In the genomic region with DNA sequence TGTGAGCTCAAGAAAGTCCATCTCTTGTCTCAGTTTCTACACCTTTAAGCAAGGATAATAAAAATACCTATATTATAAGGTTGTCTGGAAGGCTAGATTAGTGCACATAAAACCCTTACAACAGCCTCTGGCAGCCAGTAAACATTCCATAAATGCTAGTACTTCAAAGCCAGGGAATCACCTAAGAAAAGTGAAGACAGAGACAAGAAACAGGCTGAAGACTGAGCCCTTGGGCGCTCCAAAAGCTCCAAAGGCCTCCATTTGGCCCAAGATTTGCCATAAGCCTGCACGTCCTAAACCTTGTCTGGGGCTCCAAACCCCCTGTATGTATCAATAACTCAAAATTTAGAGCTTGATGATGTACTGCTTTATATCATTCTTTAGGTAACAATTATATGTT, we compare ENCODE assay signal across 37 cellular contexts. TPM values are rescaled to one million over a fixed set of nuclear protein-coding genes. Genes with fewer than 3 reads are reported as not detected.
DNase-seq lines count a peak whose midpoint lies in the region; ATAC-seq, FAIRE-seq and TF ChIP-seq lines count a peak whose summit lies in the region.
"Had no signal": no experiment of that assay in that cellular context is flagged by ENCODE, and none has a peak within 500 bp of the region (broad histone marks: within the 10 kb centered on the region; RNA-seq: fewer than 3 reads in every experiment).

No MANE protein-coding gene starts in this region.

- H3K36me3 ChIP-seq in K562 (ENCODE audit: control insufficient read depth, insufficient read depth, low read length) (no peaks in the 10 kb centered on the region), esophagus muscularis mucosa (no peaks in the 10 kb centered on the region), trophoblast cell (ENCODE audit: control insufficient read depth in 1 of 2, insufficient read depth in 2 of 2, low read length in 2 of 2) (no peaks in the 10 kb centered on the region), smooth muscle cell (ENCODE audit: low read depth) (no peaks in the 10 kb centered on the region)
- H3K36me3 ChIP-seq: BE2C; BLaER1; BLaER1 treated with 17β-estradiol and CSF1 and Interleukin-3, amounts not matched to agents 10 nM and 100 nM had no signal

- no peak overlapping the region for H2BK5ac ChIP-seq in trophoblast cell (ENCODE audit: low read depth, low read length, poor library complexity)

- H3F3A ChIP-seq in smooth muscle cell (ENCODE audit: low read depth): peaks cover 3% of the 10 kb centered on the region

- no peak for TF ChIP-seq RAD21 in K562 (CRISPR knock-in tag; conservative IDR thresholded peaks at IDR 0.05 in 1 of 2, IDR thresholded peaks at IDR 0.05 in 1 of 2)

- no peak overlapping the region for H2BK12ac ChIP-seq in trophoblast cell (ENCODE audit: low read length)

- no peak overlapping the region for H2AK5ac ChIP-seq in trophoblast cell (ENCODE audit: low read length)

- FAIRE-seq in K562 (lab: Jason Lieb, UNC) (no peak), H54 (lab: Jason Lieb, UNC) (no peak)
- FAIRE-seq: A204.1, A549, D721Med had no signal

- TF ChIP-seq CTCF in K562 (IDR thresholded peaks at IDR 0.05 in 2 of 3, conservative IDR thresholded peaks at IDR 0.05 in 1 of 3; ENCODE audit: insufficient read depth in 2 of 3, low read depth in 1 of 3, low read length in 3 of 3) (no peak), esophagus muscularis mucosa (IDR thresholded peaks at IDR 0.05) (no peak), smooth muscle cell (IDR thresholded peaks at IDR 0.05; ENCODE audit: borderline replicate concordance, insufficient read depth, poor library complexity, severe bottlenecking) (no peak)

- no peak overlapping the region for H3K14ac ChIP-seq in trophoblast cell (ENCODE audit: low read length)

- H3K27me3 ChIP-seq in K562 (ENCODE audit: control insufficient read depth in 2 of 2, insufficient read depth in 2 of 2, low read length in 2 of 2) (peaks cover 6 to 8% of the 10 kb centered on the region in 2 experiments; a peak in 4 of 5 replicates), esophagus muscularis mucosa (no peaks in the 10 kb centered on the region), trophoblast cell (ENCODE audit: insufficient read depth, low read length) (no peaks in the 10 kb centered on the region), smooth muscle cell (ENCODE audit: low read depth) (no peaks in the 10 kb centered on the region)
- H3K27me3 ChIP-seq: BE2C had no signal

- H4K20me1 ChIP-seq in K562 (replicated peaks; ENCODE audit: control insufficient read depth, insufficient read depth, low read length) (no peaks in the 10 kb centered on the region), smooth muscle cell (ENCODE audit: low read depth) (peaks cover 83% of the 10 kb centered on the region)
- H4K20me1 ChIP-seq: BLaER1; BLaER1 treated with 17β-estradiol and CSF1 and Interleukin-3, amounts not matched to agents 10 nM and 100 nM had no signal

- H3K4me1 ChIP-seq in K562 (replicated peaks in 1 of 2; ENCODE audit: control insufficient read depth in 2 of 2, insufficient read depth in 2 of 2, low read length in 2 of 2): no peaks in the 10 kb centered on the region; a peak in 1 of 5 replicates
- H3K4me1 ChIP-seq in esophagus muscularis mucosa: peaks cover 0 to 25% (median 9%) of the 10 kb centered on the region in 4 donors
- H3K4me1 ChIP-seq in trophoblast cell (ENCODE audit: control insufficient read depth in 1 of 2, insufficient read depth in 2 of 2, low read length in 2 of 2): peaks cover 2 to 8% of the 10 kb centered on the region in 2 experiments
- peaks cover 21% of the 10 kb centered on the region for H3K4me1 ChIP-seq in smooth muscle cell (ENCODE audit: low read depth)
- H3K4me1 ChIP-seq: BE2C had no signal

- no peak overlapping the region for H3K18ac ChIP-seq in trophoblast cell (ENCODE audit: low read length)

- H3K9me3 ChIP-seq in K562 (replicated peaks; ENCODE audit: control insufficient read depth, insufficient read depth, low read depth, low read length) (no peaks in the 10 kb centered on the region), esophagus muscularis mucosa (no peaks in the 10 kb centered on the region), trophoblast cell (ENCODE audit: insufficient read depth, low read depth, low read length) (no peaks in the 10 kb centered on the region), smooth muscle cell (replicated peaks; ENCODE audit: low read depth) (no peaks in the 10 kb centered on the region)
- H3K9me3 ChIP-seq: A549; BE2C; BLaER1; BLaER1 treated with 17β-estradiol and CSF1 and Interleukin-3, amounts not matched to agents 10 nM and 100 nM; Caco-2 had no signal

- intact Hi-C loops in K562 (cut with micrococcal nuclease) (no loop called here), esophagus muscularis mucosa (cut with DNase I) (no loop called here)

- no peak overlapping the region for H3K4me2 ChIP-seq in K562 (ENCODE audit: insufficient read depth, low read length)
- H3K4me2 ChIP-seq in trophoblast cell (ENCODE audit: low read length): no peak overlapping the region
- peak overlapping the region; percentile 36 for H3K4me2 ChIP-seq in smooth muscle cell
- H3K4me2 ChIP-seq: A549; BLaER1; BLaER1 treated with 17β-estradiol and CSF1 and Interleukin-3, amounts not matched to agents 10 nM and 100 nM had no signal

- no peak overlapping the region for H4K91ac ChIP-seq in trophoblast cell (ENCODE audit: low read depth, low read length)

- H3K4me1 Mint-ChIP-seq in activated T-cell treated with anti-CD3 and anti-CD28 coated beads, Interleukin-2, amount 50 U/mL, for 4 hours (ENCODE audit: low read depth): no peaks in the 10 kb centered on the region
- H3K4me1 Mint-ChIP-seq: CD14-positive monocyte; CD4-positive, alpha-beta memory T cell; CD4-positive, CD25-positive, alpha-beta regulatory T cell; CD8-positive, alpha-beta memory T cell had no signal

- H3K9me1 ChIP-seq in K562 (ENCODE audit: control insufficient read depth, insufficient read depth, low read length): no peaks in the 10 kb centered on the region

- H3K4me3 Mint-ChIP-seq in activated T-cell treated with anti-CD3 and anti-CD28 coated beads, Interleukin-2, amount 50 U/mL, for 4 hours: no peak overlapping the region
- H3K4me3 Mint-ChIP-seq: B cell; CD14-positive monocyte; CD4-positive, alpha-beta memory T cell; CD4-positive, alpha-beta T cell; CD4-positive, CD25-positive, alpha-beta regulatory T cell; CD8-positive, alpha-beta memory T cell; CD8-positive, alpha-beta T cell had no signal

- H3K36me3 Mint-ChIP-seq in activated T-cell treated with anti-CD3 and anti-CD28 coated beads, Interleukin-2, amount 50 U/mL, for 4 hours (ENCODE audit: insufficient read depth): no peaks in the 10 kb centered on the region
- H3K36me3 Mint-ChIP-seq: CD14-positive monocyte; CD4-positive, alpha-beta memory T cell; CD4-positive, CD25-positive, alpha-beta regulatory T cell; CD8-positive, alpha-beta memory T cell; CD8-positive, alpha-beta T cell had no signal

- WGBS in K562 (ENCODE audit: insufficient coverage, low coverage, missing lambda C conversion rate): 3% methylated on average over 2 of the region's 2 CpGs
- WGBS in esophagus muscularis mucosa: 95% methylated on average over 2 of the region's 2 CpGs
- WGBS in trophoblast cell (ENCODE audit: extremely low coverage, insufficient coverage, insufficient read length): no CpG with 5 or more reads among the region's 2 CpGs
- 85% methylated on average over 2 of the region's 2 CpGs for WGBS in smooth muscle cell (ENCODE audit: low lambda C conversion rate)

- H3K23ac ChIP-seq in trophoblast cell (ENCODE audit: low read length): no peak overlapping the region

- H3K4ac ChIP-seq in trophoblast cell (ENCODE audit: low read depth, low read length): no peak overlapping the region

- peak overlapping the region; percentile 50 for H4K12ac ChIP-seq in trophoblast cell (ENCODE audit: low read depth, low read length)

- H3K9ac ChIP-seq in K562 (ENCODE audit: insufficient read depth in 1 of 2, low read depth in 2 of 2, low read length in 2 of 2) (no peak overlapping the region), trophoblast cell (ENCODE audit: low read length) (no peak overlapping the region), smooth muscle cell (ENCODE audit: low read depth) (no peak overlapping the region)
- H3K9ac ChIP-seq: BLaER1; BLaER1 treated with 17β-estradiol and CSF1 and Interleukin-3, amounts not matched to agents 10 nM and 100 nM had no signal

- no peak overlapping the region for H4K8ac ChIP-seq in trophoblast cell (ENCODE audit: low read depth, low read length)

- H3K79me1 ChIP-seq in trophoblast cell (ENCODE audit: low read length): no peaks in the 10 kb centered on the region

- H3K4me3 ChIP-seq in K562 (no peak overlapping the region), esophagus muscularis mucosa (no peak overlapping the region), trophoblast cell (ENCODE audit: low read depth, low read length) (no peak overlapping the region), smooth muscle cell (no peak overlapping the region)
- H3K4me3 ChIP-seq: A549; BLaER1; BLaER1 treated with 17β-estradiol and CSF1 and Interleukin-3, amounts not matched to agents 10 nM and 100 nM had no signal

- peaks cover 7% of the 10 kb centered on the region for H3K27me3 Mint-ChIP-seq in activated T-cell treated with anti-CD3 and anti-CD28 coated beads, Interleukin-2, amount 50 U/mL, for 4 hours (ENCODE audit: low read depth)

- in situ Hi-C loops in K562 (cut with MboI): no loop called here

- H3K27ac ChIP-seq in K562 (ENCODE audit: extremely low read depth, low read depth, low read length) (no peak overlapping the region), esophagus muscularis mucosa (replicated peaks in 1 of 4) (no peak overlapping the region), trophoblast cell (ENCODE audit: low read depth, low read length) (peak overlapping the region; percentile 34), smooth muscle cell (ENCODE audit: low read depth) (peak overlapping the region; percentile 37)
- H3K27ac ChIP-seq: 22Rv1; A549; BLaER1; BLaER1 treated with 17β-estradiol and CSF1 and Interleukin-3, amounts not matched to agents 10 nM and 100 nM; C4-2B had no signal

- CTCF ChIA-PET in K562 (lab: Yijun Ruan, JAX; ENCODE audit: low intra/inter-chr PET ratio): no interaction called here

- no TSS peak for BruUV-seq in K562 (replicated peaks; lab: Mats Ljungman, UMichigan)

- H3K79me2 ChIP-seq in K562 (ENCODE audit: control insufficient read depth, insufficient read depth, low read length) (no peaks in the 10 kb centered on the region), trophoblast cell (ENCODE audit: control insufficient read depth, insufficient read depth, low read length, poor library complexity) (peaks cover 1% of the 10 kb centered on the region), smooth muscle cell (ENCODE audit: low read depth) (peaks cover 98% of the 10 kb centered on the region)

- no peak for ATAC-seq in K562
- ATAC-seq in activated T-cell treated with anti-CD3 and anti-CD28 coated beads, Interleukin-2, amount 50 U/mL, for 4 hours: no peak
- ATAC-seq: A549; CD8-positive, alpha-beta T cell had no signal

- TF ChIP-seq POLR2A in K562 (conservative IDR thresholded peaks at IDR 0.05) (no peak), esophagus muscularis mucosa (IDR thresholded peaks at IDR 0.05; ENCODE audit: low read depth) (no peak), H54 (IDR thresholded peaks at IDR 0.05; ENCODE audit: low read depth, low read length) (no peak)

- no peak for TF ChIP-seq EP300 in K562 (IDR thresholded peaks at IDR 0.05; ENCODE audit: low read length)
- TF ChIP-seq EP300 in esophagus muscularis mucosa (IDR thresholded peaks at IDR 0.05): no peak

- H2BK120ac ChIP-seq in trophoblast cell (ENCODE audit: insufficient read depth, low read length, poor library complexity): no peak overlapping the region

- POLR2A ChIA-PET in K562 (lab: Yijun Ruan, JAX): interaction anchor here (2.1 kb wide), 1 partner anchor 10 kb away, joined by 6 read pairs; no protein-coding TSS in a partner anchor

- H3K9me3 Mint-ChIP-seq in activated T-cell treated with anti-CD3 and anti-CD28 coated beads, Interleukin-2, amount 50 U/mL, for 4 hours: no peaks in the 10 kb centered on the region
- H3K9me3 Mint-ChIP-seq: CD4-positive, alpha-beta memory T cell; CD4-positive, alpha-beta T cell; CD8-positive, alpha-beta memory T cell; CD8-positive, alpha-beta T cell had no signal

- H2AFZ ChIP-seq in K562 (ENCODE audit: low read depth, low read length) (peak overlapping the region; percentile 2), trophoblast cell (ENCODE audit: insufficient read depth, low read length, poor library complexity) (no peak overlapping the region), smooth muscle cell (ENCODE audit: low read depth) (no peak overlapping the region)

- DNase-seq in K562 (ENCODE audit: extremely low read depth in 1 of 4, low spot score in 3 of 4) (no peak), esophagus muscularis mucosa (ENCODE audit: extremely low spot score) (peak; percentile 53), trophoblast cell (no peak), smooth muscle cell (lab: John Stamatoyannopoulos, UW; ENCODE audit: unreplicated experiment) (no peak), SIG-M5 (lab: John Stamatoyannopoulos, UW) (no peak), H54 (ENCODE audit: insufficient read length, low spot score) (no peak), NK-92 (lab: John Stamatoyannopoulos, UW; ENCODE audit: unreplicated experiment) (no peak)
- no peak for DNase-seq in activated T-cell treated with anti-CD3 and anti-CD28 coated beads, Interleukin-2, amount 50 U/mL, for 4 hours
- DNase-seq: 8988T; ACHN; AML-193; BE2C; C1 segment of cervical spinal cord; Caco-2; Calu3; CD4-positive, alpha-beta memory T cell; CD4-positive, alpha-beta T cell; CD4-positive, CD25-positive, alpha-beta regulatory T cell; CD8-positive, alpha-beta memory T cell; CD8-positive, alpha-beta T cell; COR-L47; DMS 273 treated with DMSO at 0.1 percent for 48 hours; DMS153; DMS53; DMS79; DMS79 treated with DMSO at 0.1 percent for 48 hours; DND-41; EL had no signal

RNA-seq across cellular contexts. Expression of a gene that starts 52.2 kb away (rescaled TPM):
- 12.2 and 13.4 TPM in 2 replicates for total RNA-seq in K562 (2011; cell fraction: chromatin; rRNA removed; ENCODE audit: low replicate concordance)
- 11.8 and 12.7 TPM in 2 replicates for total RNA-seq in K562 (2011; cell fraction: nucleolus; rRNA removed)
- total RNA-seq in K562 (2011; cell fraction: nucleoplasm; rRNA removed): 13.1 and 21.8 TPM in 2 replicates
- total RNA-seq in K562 (2014; rRNA removed): 36.2 and 48.7 TPM in 2 replicates
- 25.5 and 28.6 TPM in 2 replicates for total RNA-seq in K562 (2014; rRNA removed; fragmentation: Illumina TruSeq; extraction: Trizol)
- total RNA-seq in K562 (2015; rRNA removed; fragmentation: Illumina TruSeq; extraction: Trizol): 37.1 and 40.2 TPM in 2 replicates
- 40.0 and 41.6 TPM in 2 replicates for total RNA-seq in K562 (2021)
- polyA plus RNA-seq in K562 (2011; rRNA removed): 47.2 and 49.2 TPM in 2 replicates
- polyA plus RNA-seq in K562 (2011; cell fraction: cytosol; rRNA removed): 39.7 and 50.8 TPM in 2 replicates
- polyA plus RNA-seq in K562 (2011; cell fraction: nucleus; rRNA removed): 16.5 and 17.7 TPM in 2 replicates
- polyA plus RNA-seq in K562 (2012): 44.7 and 45.1 TPM in 2 replicates
- 34.2 and 40.1 TPM in 2 replicates for polyA plus RNA-seq in K562 (2014; fragmentation: Illumina TruSeq; extraction: Trizol)
- polyA plus RNA-seq in K562 (2014; fragmentation: Nextera tagmentation; extraction: Ambion mirVana): 10 to 100 TPM in 1 of 2 experiments, 1 to 10 TPM in 1; 9.0 to 15.1 TPM
- polyA plus RNA-seq in K562 (2014; rRNA removed): 52.6 and 60.1 TPM in 2 replicates
- 18.7 and 20.9 TPM in 2 replicates for polyA minus RNA-seq in K562 (2011; rRNA and poly(A)+ RNA removed)
- 17.8 and 18.9 TPM in 2 replicates for polyA minus RNA-seq in K562 (2011; cell fraction: cytosol; rRNA and poly(A)+ RNA removed)
- polyA minus RNA-seq in K562 (2011; cell fraction: nucleus; rRNA and poly(A)+ RNA removed): 5.8 and 7.1 TPM in 2 replicates
- 10 to 100 TPM; 30.5 to 56.4 (median 41.7) TPM for total RNA-seq in esophagus muscularis mucosa
- 11.8 and 12.2 TPM in 2 replicates for polyA plus RNA-seq in trophoblast cell (2013)
- total RNA-seq in smooth muscle cell: 22.0 and 28.1 TPM in 2 replicates
- polyA plus RNA-seq in smooth muscle cell: 58.7 and 59.5 TPM in 2 replicates
- total RNA-seq in activated T-cell treated with anti-CD3 and anti-CD28 coated beads, Interleukin-2, amount 50 U/mL, for 4 hours: 10 to 100 TPM; 18.2 to 25.6 (median 25.6) TPM

Comparison
In these comparisons a context has a peak if more than half of its experiments do, and no peak if none do; other contexts are left out.
1. H3K27ac ChIP-seq: peak in trophoblast cell (single experiment) and smooth muscle cell (single experiment); none in K562 (single experiment) and esophagus muscularis mucosa (0 of 4).